ENCODE assay signal across 18 cellular contexts in genomic region chr4:185361872-185362271, GRCh38. TPM values are rescaled to one million over a fixed set of nuclear protein-coding genes. Genes with fewer than 3 reads are reported as not detected.
DNase-seq lines count a peak whose midpoint lies in the region; ATAC-seq, FAIRE-seq and TF ChIP-seq lines count a peak whose summit lies in the region.
"Had no signal": no experiment of that assay in that cellular context is flagged by ENCODE, and none has a peak within 500 bp of the region (broad histone marks: within the 10 kb centered on the region; RNA-seq: fewer than 3 reads in every experiment).

No MANE protein-coding gene starts in this region.

- peak overlapping the region; percentile 59 for H3K9ac ChIP-seq in KMS-11
- H3K9ac ChIP-seq: BLaER1 had no signal

- DNase-seq in GM12892 (ENCODE audit: insufficient read length): no peak
- DNase-seq in chondrocyte (ENCODE audit: low spot score): no peak
- DNase-seq in osteocyte (ENCODE audit: extremely low spot score, unreplicated experiment): no peak
- no peak for DNase-seq in activated T-cell treated with anti-CD3 and anti-CD28 coated beads for 4 hours
- no peak for DNase-seq in CD1c-positive myeloid dendritic cell (ENCODE audit: extremely low spot score)
- no peak for DNase-seq in CD4-positive, alpha-beta T cell
- DNase-seq: 8988T; AML-193; Calu3; CD4-positive, CD25-positive, alpha-beta regulatory T cell; DMS 273 treated with DMSO at 0.1 percent for 48 hours; DMS79; H7 had no signal

- peak overlapping the region; percentile 68 for H3K27ac Mint-ChIP-seq in chondrocyte (ENCODE audit: unreplicated experiment)
- peak overlapping the region; percentile 29 for H3K27ac Mint-ChIP-seq in osteocyte (ENCODE audit: unreplicated experiment)
- H3K27ac Mint-ChIP-seq in CD4-positive, alpha-beta T cell: no peak overlapping the region
- H3K27ac Mint-ChIP-seq: CD4-positive, CD25-positive, alpha-beta regulatory T cell had no signal

- H3K27me3 ChIP-seq in KMS-11 (ENCODE audit: insufficient read depth, low read depth): no peaks in the 10 kb centered on the region
- H3K27me3 ChIP-seq in CD4-positive, alpha-beta T cell (ENCODE audit: control insufficient read depth, insufficient read depth, low read length): no peaks in the 10 kb centered on the region
- H3K27me3 ChIP-seq: BLaER1 had no signal

- peak overlapping the region; percentile 95 for H3K4me2 ChIP-seq in KMS-11
- H3K4me2 ChIP-seq: BLaER1 had no signal

- POLR2A ChIA-PET in CD4-positive, alpha-beta T cell (lab: Charles Lee): no interaction called here

- peak overlapping the region; percentile 94 for H3K27ac ChIP-seq in KMS-11
- no peak overlapping the region for H3K27ac ChIP-seq in CD4-positive, alpha-beta T cell (ENCODE audit: low read depth, low read length)
- H3K27ac ChIP-seq: BLaER1 had no signal

- peaks cover 12% of the 10 kb centered on the region for H3K36me3 Mint-ChIP-seq in chondrocyte (ENCODE audit: low read depth)
- peaks cover 19% of the 10 kb centered on the region for H3K36me3 Mint-ChIP-seq in osteocyte (ENCODE audit: unreplicated experiment)
- peaks cover 19% of the 10 kb centered on the region for H3K36me3 Mint-ChIP-seq in CD4-positive, alpha-beta T cell (ENCODE audit: low read depth)

- CTCF ChIA-PET in CD4-positive, alpha-beta T cell (lab: Charles Lee): no interaction called here

- H3K4me3 Mint-ChIP-seq in chondrocyte (ENCODE audit: unreplicated experiment) (no peak overlapping the region), osteocyte (ENCODE audit: unreplicated experiment) (peak overlapping the region; percentile 10)
- no peak overlapping the region for H3K4me3 Mint-ChIP-seq in CD4-positive, alpha-beta T cell
- H3K4me3 Mint-ChIP-seq: CD4-positive, CD25-positive, alpha-beta regulatory T cell had no signal

- H3K79me2 ChIP-seq in KMS-11 (ENCODE audit: insufficient read depth, low read depth): no peaks in the 10 kb centered on the region

- no peak overlapping the region for H3K4me3 ChIP-seq in KMS-11 (IDR thresholded peaks at IDR 0.05; ENCODE audit: insufficient read depth, low read depth, low read length)
- H3K4me3 ChIP-seq: BLaER1 had no signal

- no peaks in the 10 kb centered on the region for H3K36me3 ChIP-seq in KMS-11 (ENCODE audit: insufficient read depth)

- peaks cover 75% of the 10 kb centered on the region for H3K4me1 Mint-ChIP-seq in chondrocyte (ENCODE audit: low read depth)
- peaks cover 68% of the 10 kb centered on the region for H3K4me1 Mint-ChIP-seq in osteocyte (ENCODE audit: unreplicated experiment)
- no peaks in the 10 kb centered on the region for H3K4me1 Mint-ChIP-seq in CD4-positive, alpha-beta T cell (ENCODE audit: low read depth)
- H3K4me1 Mint-ChIP-seq: CD4-positive, CD25-positive, alpha-beta regulatory T cell had no signal

- no peak for ATAC-seq in CD4-positive, alpha-beta T cell (ENCODE audit: poor library complexity)

- no peak for TF ChIP-seq POLR2A in GM12892 (IDR thresholded peaks at IDR 0.05; ENCODE audit: low read depth, low read length)

- H3K9me3 Mint-ChIP-seq in chondrocyte (ENCODE audit: low read depth): no peaks in the 10 kb centered on the region
- H3K9me3 Mint-ChIP-seq in osteocyte (ENCODE audit: unreplicated experiment): no peaks in the 10 kb centered on the region
- no peaks in the 10 kb centered on the region for H3K9me3 Mint-ChIP-seq in CD4-positive, alpha-beta T cell
- H3K9me3 Mint-ChIP-seq: CD4-positive, CD25-positive, alpha-beta regulatory T cell had no signal

- intact Hi-C loops in CD4-positive, alpha-beta T cell (cut with DNase I, micrococcal nuclease): no loop called here

- peaks cover 81% of the 10 kb centered on the region for H3K4me1 ChIP-seq in KMS-11 (ENCODE audit: low read depth, poor library complexity, severe bottlenecking)
- H3K4me1 ChIP-seq: BLaER1 had no signal

- H3K9me3 ChIP-seq in CD4-positive, alpha-beta T cell (ENCODE audit: control insufficient read depth, low read length): no peaks in the 10 kb centered on the region
- H3K9me3 ChIP-seq: BLaER1 had no signal

- H3K27me3 Mint-ChIP-seq in chondrocyte (ENCODE audit: low read depth) (no peaks in the 10 kb centered on the region), osteocyte (ENCODE audit: unreplicated experiment) (no peaks in the 10 kb centered on the region)
- no peaks in the 10 kb centered on the region for H3K27me3 Mint-ChIP-seq in CD4-positive, alpha-beta T cell
- H3K27me3 Mint-ChIP-seq: CD4-positive, CD25-positive, alpha-beta regulatory T cell had no signal

- no peak for TF ChIP-seq CTCF in KMS-11 (conservative IDR thresholded peaks at IDR 0.05; ENCODE audit: low read depth, low read length)
- TF ChIP-seq CTCF in chondrocyte (IDR thresholded peaks at IDR 0.05): no peak
- no peak for TF ChIP-seq CTCF in osteocyte (IDR thresholded peaks at IDR 0.05)
- no peak for TF ChIP-seq CTCF in CD4-positive, alpha-beta T cell (IDR thresholded peaks at IDR 0.05)

- no peak overlapping the region for H2AFZ ChIP-seq in KMS-11 (ENCODE audit: low read depth)

- FAIRE-seq in GM12892 (lab: Jason Lieb, UNC): peak; percentile 5
- FAIRE-seq: GM12891, HTR-8/SVneo had no signal

- H4K20me1 ChIP-seq in KMS-11 (ENCODE audit: insufficient read depth): no peaks in the 10 kb centered on the region
- H4K20me1 ChIP-seq: BLaER1 had no signal

RNA-seq across cellular contexts. Expression of gene LRP2BP, which starts 33.9 kb away (rescaled TPM):
- 9.4 TPM for polyA plus RNA-seq in GM12892 (2012; ENCODE audit: missing spikeins)
- total RNA-seq in chondrocyte (0.46 to 0.52 TPM (median 0.49 TPM) in 3 replicates), osteocyte (0.31 and 0.59 TPM in 2 replicates)
- 1 to 10 TPM; 2.7 to 3.1 TPM for total RNA-seq in CD4-positive, alpha-beta T cell
- total RNA-seq: G401 had no signal

RNA-seq across cellular contexts. Expression of gene ANKRD37, which starts 34.8 kb away (rescaled TPM):
- polyA plus RNA-seq in GM12892 (2012; ENCODE audit: missing spikeins): 160 TPM
- total RNA-seq in chondrocyte (8.6 to 18.3 TPM (median 16.7 TPM) in 3 replicates), osteocyte (4.2 and 5.3 TPM in 2 replicates)
- 10 to 100 TPM; 10.3 to 11.6 TPM for total RNA-seq in CD4-positive, alpha-beta T cell
